8 cellular contexts compared by ENCODE assay signal in genomic region chr1:23344111-23344986, GRCh38. TPM values are rescaled to one million over a fixed set of nuclear protein-coding genes. Genes with fewer than 3 reads are reported as not detected.
DNase-seq lines count a peak whose midpoint lies in the region; ATAC-seq, FAIRE-seq and TF ChIP-seq lines count a peak whose summit lies in the region.

Gene HNRNPR, minus strand, starts transcription at chr1:23344284. Its CDS starts 3,276 bp downstream, at chr1:23341008.

- TF ChIP-seq CTCF in GM12874 (IDR thresholded peaks at IDR 0.05; ENCODE audit: insufficient read depth, low read depth, low read length) (0 out of 2 replicates have a peak, but pooled peaks have one; percentile 3), pancreas (IDR thresholded peaks at IDR 0.05) (no peak), tibial artery (IDR thresholded peaks at IDR 0.05) (peak in 1 of 2 experiments; percentile 10)

- peak within 1 kb of the TSS; percentile 95 for H3K27ac Mint-ChIP-seq in activated naive CD8-positive, alpha-beta T cell treated with anti-CD3 and anti-CD28 coated beads, Interleukin-2, amount 50 U/mL, for 24 hours

- peak; percentile 66 for FAIRE-seq in pancreas (lab: Jason Lieb, UNC)

- no peaks in the 10 kb centered on the region for H3K9me3 Mint-ChIP-seq in activated naive CD8-positive, alpha-beta T cell treated with anti-CD3 and anti-CD28 coated beads, Interleukin-2, amount 50 U/mL, for 24 hours

- H3K4me1 ChIP-seq in pancreas (peaks cover 14 to 24% (median 23%) of the 10 kb centered on the region in 3 donors), tibial artery (peaks cover 0 to 43% (median 29%) of the 10 kb centered on the region in 4 donors)

- no peaks in the 10 kb centered on the region for H3K36me3 ChIP-seq in pancreas
- no peaks in the 10 kb centered on the region for H3K36me3 ChIP-seq in tibial artery

- H3K4me1 Mint-ChIP-seq in activated naive CD8-positive, alpha-beta T cell treated with anti-CD3 and anti-CD28 coated beads, Interleukin-2, amount 50 U/mL, for 24 hours: peaks cover 40% of the 10 kb centered on the region

- H3K9me3 ChIP-seq in pancreas: no peaks in the 10 kb centered on the region
- H3K9me3 ChIP-seq in tibial artery: no peaks in the 10 kb centered on the region

- 0 to 1% methylated on average over 67 to 87 of the region's 87 CpGs for WGBS in pancreas, 2 donors

- intact Hi-C loops in Right ventricle myocardium superior (cut with DNase I) (loop anchor here (2.0 kb wide), 1 partner anchor 24 kb away; the partner anchor contains the start of gene ZNF436), pancreas (cut with DNase I) (no loop called here), tibial artery (cut with DNase I; ENCODE audit: low total_unique reads) (loop anchor here (2.0 to 10.0 kb wide), 2 partner anchors 24 to 60 kb away; partner anchors contain the start of gene ZNF436)

- peaks cover 33% of the 10 kb centered on the region for H3K36me3 Mint-ChIP-seq in activated naive CD8-positive, alpha-beta T cell treated with anti-CD3 and anti-CD28 coated beads, Interleukin-2, amount 50 U/mL, for 24 hours (ENCODE audit: low read depth)

- H3K27me3 Mint-ChIP-seq in activated naive CD8-positive, alpha-beta T cell treated with anti-CD3 and anti-CD28 coated beads, Interleukin-2, amount 50 U/mL, for 24 hours: no peaks in the 10 kb centered on the region

- DNase-seq in NCI-H1417 treated with DMSO at 0.1 percent for 48 hours (lab: John Stamatoyannopoulos, UW) (peak; percentile 99), SW480 (ENCODE audit: low spot score) (peak; percentile 99), Right ventricle myocardium superior (peak; percentile 100), pancreas (peak; percentile 98 to 100 (median 100)), tibial artery (peak; percentile 99 to 100)
- DNase-seq in activated naive CD8-positive, alpha-beta T cell treated with anti-CD3 and anti-CD28 coated beads, Interleukin-2, amount 50 U/mL, for 24 hours: peak; percentile 100

- H3K27me3 ChIP-seq in pancreas (no peaks in the 10 kb centered on the region), tibial artery (no peaks in the 10 kb centered on the region)

- peak within 1 kb of the TSS; percentile 88 to 97 (median 93) for H3K27ac ChIP-seq in pancreas
- H3K27ac ChIP-seq in tibial artery: peak within 1 kb of the TSS; percentile 95 to 98

- H3K4me3 Mint-ChIP-seq in activated naive CD8-positive, alpha-beta T cell treated with anti-CD3 and anti-CD28 coated beads, Interleukin-2, amount 50 U/mL, for 24 hours: peak within 1 kb of the TSS; percentile 87

- peak within 1 kb of the TSS; percentile 72 to 92 (median 86) for H3K4me3 ChIP-seq in pancreas
- H3K4me3 ChIP-seq in tibial artery: peak within 1 kb of the TSS; percentile 80 to 89

- peak; percentile 94 for ATAC-seq in HG02763 (IDR thresholded peaks at IDR 0.05; ENCODE audit: unreplicated experiment)
- peak; percentile 97 for ATAC-seq in activated naive CD8-positive, alpha-beta T cell treated with anti-CD3 and anti-CD28 coated beads, Interleukin-2, amount 50 U/mL, for 24 hours
- ATAC-seq in Right ventricle myocardium superior (ENCODE audit: poor library complexity): peak; percentile 97
- peak; percentile 92 to 97 (median 92) for ATAC-seq in pancreas

RNA-seq across cellular contexts. Expression of gene HNRNPR, which starts in this region (rescaled TPM):
- total RNA-seq in Right ventricle myocardium superior: 53.5 TPM
- 10 to 100 TPM; 27.6 to 57.8 (median 46.7) TPM for total RNA-seq in pancreas
- 10 to 100 TPM; 30.8 to 46.7 TPM for polyA plus RNA-seq in pancreas

Comparison
In these comparisons a context has a peak if more than half of its experiments do, and no peak if none do; other contexts are left out.
1. Peak in every context shown above with its lines: DNase-seq, ATAC-seq, H3K4me3 ChIP-seq and H3K27ac ChIP-seq.
2. intact Hi-C loops: an anchor here in Right ventricle myocardium superior (2.0 kb wide) and tibial artery (2.0 to 10.0 kb wide); none called in pancreas.